8 cellular contexts compared by ENCODE assay signal in genomic region chr16:27109666-27110523, GRCh38. TPM values are rescaled to one million over a fixed set of nuclear protein-coding genes. Genes with fewer than 3 reads are reported as not detected.
DNase-seq lines count a peak whose midpoint lies in the region; ATAC-seq and TF ChIP-seq lines count a peak whose summit lies in the region.

No MANE protein-coding gene starts in this region.

- peak; percentile 6 to 11 for DNase-seq in AML-193 (lab: John Stamatoyannopoulos, UW)
- peak; percentile 22 for DNase-seq in NCI-H146 treated with DMSO at 0.1 percent for 48 hours (lab: John Stamatoyannopoulos, UW; ENCODE audit: unreplicated experiment)
- DNase-seq in activated CD4-positive, CD25-positive, alpha-beta regulatory T cell treated with anti-CD3 and anti-CD28 coated beads, Interleukin-2, amount 50 U/mL, for 16 hours (ENCODE audit: low read depth, low spot score): peak; percentile 54
- DNase-seq in caudate nucleus (lab: John Stamatoyannopoulos, UW): peak in 47 of 61 donors; percentile 2 to 74 (median 32)
- no peak for DNase-seq in kidney epithelial cell (ENCODE audit: low read depth)
- DNase-seq in stimulated activated CD4-positive, alpha-beta T cell treated with anti-CD3 and anti-CD28 coated beads, Interleukin-1b, Interleukin-23, amount 100 ng/mL, for 1 hour (ENCODE audit: low read depth in 2 of 2): peak; percentile 44 to 81
- no peak for DNase-seq in DMS114 treated with DMSO at 0.1 percent for 48 hours (lab: John Stamatoyannopoulos, UW; ENCODE audit: unreplicated experiment)

- H3K36me3 ChIP-seq in kidney epithelial cell (ENCODE audit: control insufficient read depth, insufficient read depth, low read length): no peaks in the 10 kb centered on the region

- no peak overlapping the region for H3K27ac ChIP-seq in caudate nucleus (ENCODE audit: low read depth, low read length)

- TF ChIP-seq CTCF in kidney epithelial cell (IDR thresholded peaks at IDR 0.05; ENCODE audit: insufficient read depth, low read length, poor library complexity, severe bottlenecking): peak; percentile 68

- peak; percentile 66 for ATAC-seq in GM21390 (IDR thresholded peaks at IDR 0.05; ENCODE audit: unreplicated experiment)

- H3K4me3 ChIP-seq in kidney epithelial cell (ENCODE audit: low read depth, low read length): peak overlapping the region; percentile 21

- H3K27me3 ChIP-seq in kidney epithelial cell (ENCODE audit: control insufficient read depth, insufficient read depth, low read length): peaks cover 3% of the 10 kb centered on the region

RNA-seq across cellular contexts. Expression of gene C16orf82, which starts 43.2 kb away (rescaled TPM):
- total RNA-seq in kidney epithelial cell: not detected in 2 replicates

Comparison
In these comparisons a context has a peak if more than half of its experiments do, and no peak if none do; other contexts are left out.
1. DNase-seq: peak in AML-193 (2 of 2), NCI-H146 treated with DMSO at 0.1 percent for 48 hours (single experiment), activated CD4-positive, CD25-positive, alpha-beta regulatory T cell treated with anti-CD3 and anti-CD28 coated beads, Interleukin-2, amount 50 U/mL, for 16 hours (single experiment), caudate nucleus (47 of 61) and stimulated activated CD4-positive, alpha-beta T cell treated with anti-CD3 and anti-CD28 coated beads, Interleukin-1b, Interleukin-23, amount 100 ng/mL, for 1 hour (2 of 2); none in kidney epithelial cell (single experiment) and DMS114 treated with DMSO at 0.1 percent for 48 hours (single experiment).